ENCODE assay signal across 9 cellular contexts in the genomic region with DNA sequence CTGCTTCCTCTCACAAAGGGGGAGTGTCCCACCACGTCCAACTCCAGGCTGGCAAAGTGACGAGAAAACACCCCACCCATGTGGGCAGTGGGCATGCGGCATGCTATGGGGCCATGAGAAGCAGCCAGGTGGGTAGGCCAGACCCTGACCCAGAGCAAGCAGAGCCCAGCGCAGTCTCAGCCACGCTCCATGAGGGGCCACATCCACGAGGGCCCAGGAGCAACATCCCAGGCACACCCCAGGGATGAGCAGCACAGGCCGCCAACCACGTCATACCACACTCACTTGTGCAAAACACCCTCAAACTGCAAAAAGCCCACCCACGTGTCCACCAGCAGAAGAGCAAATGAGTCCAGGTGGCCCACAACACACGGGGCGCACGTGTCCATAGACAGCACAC.
DNase-seq lines count a peak whose midpoint lies in the region; ATAC-seq, FAIRE-seq and TF ChIP-seq lines count a peak whose summit lies in the region.
"Had no signal": no experiment of that assay in that cellular context is flagged by ENCODE, and none has a peak within 500 bp of the region (broad histone marks: within the 10 kb centered on the region; RNA-seq: fewer than 3 reads in every experiment).

No MANE protein-coding gene starts in this region.

- H3K36me3 ChIP-seq in RWPE2 (ENCODE audit: low read depth) (peaks cover 11% of the 10 kb centered on the region), fibroblast of lung (ENCODE audit: control insufficient read depth, insufficient read depth, low read length) (no peaks in the 10 kb centered on the region), neuronal stem cell (replicated peaks in 1 of 2; ENCODE audit: control insufficient read depth in 2 of 2, insufficient read depth in 2 of 2, low read length in 2 of 2) (peaks cover 0 to 5% of the 10 kb centered on the region in 2 donors)

- peak overlapping the region; percentile 50 for H4K91ac ChIP-seq in neuronal stem cell (ENCODE audit: low read depth, low read length, poor library complexity)

- FAIRE-seq in D721Med (lab: Jason Lieb, UNC), result no peak

- no peak overlapping the region for H2BK5ac ChIP-seq in neuronal stem cell (ENCODE audit: low read length)

- H2BK15ac ChIP-seq in neuronal stem cell (ENCODE audit: low read length), result no peak overlapping the region

- H4K8ac ChIP-seq in neuronal stem cell (ENCODE audit: low read depth, low read length), result no peak overlapping the region

- peaks cover 80% of the 10 kb centered on the region for H3K79me2 ChIP-seq in fibroblast of lung (ENCODE audit: control insufficient read depth, insufficient read depth, low read length)

- H3K4me2 ChIP-seq in fibroblast of lung (ENCODE audit: extremely low read depth, insufficient read depth, low read length) (peak overlapping the region; percentile 60), neuronal stem cell (ENCODE audit: insufficient read depth, low read length, poor library complexity, severe bottlenecking) (no peak overlapping the region)

- WGBS in neuronal stem cell (ENCODE audit: extremely low coverage in 2 of 2, insufficient read length in 2 of 2, insufficient replicate concordance in 1 of 2), 2 donors, result no CpG with 5 or more reads among the region's 12 CpGs

- TF ChIP-seq CTCF in CD14-positive monocyte (IDR thresholded peaks at IDR 0.05) (no peak), RWPE2 (IDR thresholded peaks at IDR 0.05; ENCODE audit: poor library complexity, severe bottlenecking) (no peak), fibroblast of lung (conservative IDR thresholded peaks at IDR 0.05 in 1 of 2, IDR thresholded peaks at IDR 0.05 in 1 of 2; ENCODE audit: low read depth in 1 of 2, low read length in 2 of 2) (no peak), GM20000 (IDR thresholded peaks at IDR 0.05; ENCODE audit: extremely low read depth, missing control alignments) (no peak), D721Med (IDR thresholded peaks at IDR 0.05; ENCODE audit: insufficient read depth, missing control alignments) (no peak)

- ATAC-seq in RWPE2 (ENCODE audit: low read depth) (no peak), GM18867 (IDR thresholded peaks at IDR 0.05; ENCODE audit: unreplicated experiment) (no peak)

- peak overlapping the region; percentile 61 for H2BK120ac ChIP-seq in neuronal stem cell (ENCODE audit: low read depth, low read length)

- no peak overlapping the region for H3K4me3 Mint-ChIP-seq in CD14-positive monocyte

- peak overlapping the region; percentile 47 for H3K9ac ChIP-seq in fibroblast of lung (ENCODE audit: insufficient read depth, low read length)
- H3K9ac ChIP-seq in neuronal stem cell (ENCODE audit: low read depth, low read length, poor library complexity), result peak overlapping the region; percentile 66

- intact Hi-C loops in CD14-positive monocyte (cut with micrococcal nuclease), result loop anchor here (5.0 kb wide), 2 partner anchors 173 to 223 kb away; partner anchors contain the start of gene SPG7 (in 1 of the 2)

- H3K27me3 Mint-ChIP-seq in CD14-positive monocyte (ENCODE audit: low read depth in 3 of 3), result no peaks in the 10 kb centered on the region

- H3K9me3 Mint-ChIP-seq in CD14-positive monocyte, result no peaks in the 10 kb centered on the region

- peak overlapping the region; percentile 69 for H3K23ac ChIP-seq in neuronal stem cell (ENCODE audit: low read depth, low read length, poor library complexity)

- no peaks in the 10 kb centered on the region for H3K9me3 ChIP-seq in RWPE2 (ENCODE audit: severe bottlenecking)
- no peaks in the 10 kb centered on the region for H3K9me3 ChIP-seq in fibroblast of lung (ENCODE audit: control insufficient read depth, insufficient read depth, low read depth, low read length)
- H3K9me3 ChIP-seq in neuronal stem cell (replicated peaks in 1 of 2; ENCODE audit: control insufficient read depth in 2 of 2, insufficient read depth in 1 of 2, low read depth in 1 of 2, low read length in 2 of 2), result no peaks in the 10 kb centered on the region

- H3K27ac ChIP-seq in RWPE2 (ENCODE audit: poor library complexity, severe bottlenecking) (peak overlapping the region; percentile 73), fibroblast of lung (ENCODE audit: insufficient read depth, low read length) (peak overlapping the region; percentile 79), neuronal stem cell (replicated peaks; ENCODE audit: low read length) (no peak overlapping the region)

- no peak for DNase-seq in CD14-positive monocyte (ENCODE audit: low spot score)
- peak; percentile 65 for DNase-seq in RWPE2 (ENCODE audit: low spot score)
- DNase-seq in fibroblast of lung (ENCODE audit: low read depth in 2 of 2), result no peak
- DNase-seq in neuronal stem cell (ENCODE audit: low spot score), result no peak
- no peak for DNase-seq in activated gamma-delta T cell (lab: John Stamatoyannopoulos, UW)
- no peak for DNase-seq in GM20000 (ENCODE audit: low spot score)
- DNase-seq in D721Med (ENCODE audit: insufficient read length, low spot score), result no peak
- DNase-seq: KG1 had no signal

- H3K18ac ChIP-seq in neuronal stem cell (ENCODE audit: low read length), result peak overlapping the region; percentile 48

- H4K20me1 ChIP-seq in fibroblast of lung (ENCODE audit: control insufficient read depth, extremely low read depth, insufficient read depth, low read length), result no peaks in the 10 kb centered on the region

- H3K4me3 ChIP-seq in RWPE2 (ENCODE audit: severe bottlenecking) (no peak overlapping the region), fibroblast of lung (replicated peaks in 1 of 4; ENCODE audit: control extremely low read depth in 1 of 4, insufficient read depth in 1 of 4, low read depth in 3 of 4, low read length in 4 of 4) (no peak overlapping the region), neuronal stem cell (ENCODE audit: low read length in 2 of 2) (no peak overlapping the region)

- H3K4ac ChIP-seq in neuronal stem cell (ENCODE audit: low read length), result no peak overlapping the region

- H3K14ac ChIP-seq in neuronal stem cell (ENCODE audit: low read length), result no peak overlapping the region

- H3K4me1 Mint-ChIP-seq in CD14-positive monocyte, result peaks cover 52% of the 10 kb centered on the region

- no peak overlapping the region for H2AK5ac ChIP-seq in neuronal stem cell (ENCODE audit: low read depth, low read length)

- H2AFZ ChIP-seq in fibroblast of lung (ENCODE audit: low read length), result no peak overlapping the region
- no peak overlapping the region for H2AFZ ChIP-seq in neuronal stem cell (ENCODE audit: low read length)

- peaks cover 21% of the 10 kb centered on the region for H3K79me1 ChIP-seq in neuronal stem cell (ENCODE audit: low read depth, low read length)

- H3K27me3 ChIP-seq in RWPE2 (ENCODE audit: insufficient read depth, poor library complexity, severe bottlenecking) (no peaks in the 10 kb centered on the region), fibroblast of lung (ENCODE audit: control insufficient read depth, insufficient read depth, low read length) (no peaks in the 10 kb centered on the region), neuronal stem cell (ENCODE audit: control insufficient read depth in 3 of 3, insufficient read depth in 3 of 3, low read depth in 1 of 3, low read length in 3 of 3) (no peaks in the 10 kb centered on the region)

- H2BK12ac ChIP-seq in neuronal stem cell (ENCODE audit: low read length), result peak overlapping the region; percentile 43

- H3K4me1 ChIP-seq in RWPE2 (ENCODE audit: insufficient read depth, poor library complexity, severe bottlenecking) (peaks cover 35% of the 10 kb centered on the region), fibroblast of lung (ENCODE audit: control insufficient read depth, extremely low read depth, insufficient read depth, low read length) (peaks cover 42% of the 10 kb centered on the region), neuronal stem cell (ENCODE audit: control insufficient read depth in 2 of 2, insufficient read depth in 1 of 2, low read depth in 1 of 2, low read length in 2 of 2) (peaks cover 27 to 38% of the 10 kb centered on the region in 2 donors)

- peak overlapping the region in 5 of 7 donors; percentile 64 to 85 (median 68) for H3K27ac Mint-ChIP-seq in CD14-positive monocyte

- no peaks in the 10 kb centered on the region for H3K36me3 Mint-ChIP-seq in CD14-positive monocyte
